In genomic region chr18:22566703-22567420, GRCh38 we compare ENCODE assay signal across 1 cellular context.
TF ChIP-seq lines count a peak whose summit lies in the region.

No MANE protein-coding gene starts in this region.

TF ChIP-seq in HCT116, 20 proteins besides CTCF, POLR2A, EP300 and RAD21 (continued from another document):
- TF ChIP-seq ZBTB33 (IDR thresholded peaks at IDR 0.05; ENCODE audit: extremely low read depth, insufficient replicate concordance, low read length) (no peak), SIN3A (IDR thresholded peaks at IDR 0.05; ENCODE audit: low read depth) (no peak), SP1 (IDR thresholded peaks at IDR 0.05; ENCODE audit: low read depth) (no peak), TCF7L2 (IDR thresholded peaks at IDR 0.05; ENCODE audit: borderline replicate concordance, extremely low read depth, insufficient read depth, insufficient read length) (no peak), POLR2AphosphoS5 (IDR thresholded peaks at IDR 0.05; ENCODE audit: low read depth, low read length) (no peak), CEBPB (IDR thresholded peaks at IDR 0.05; ENCODE audit: low read depth) (no peak), FOSL1 (IDR thresholded peaks at IDR 0.05; ENCODE audit: low read depth) (no peak), JUND (IDR thresholded peaks at IDR 0.05) (no peak)
- TF ChIP-seq, protein P1, sequence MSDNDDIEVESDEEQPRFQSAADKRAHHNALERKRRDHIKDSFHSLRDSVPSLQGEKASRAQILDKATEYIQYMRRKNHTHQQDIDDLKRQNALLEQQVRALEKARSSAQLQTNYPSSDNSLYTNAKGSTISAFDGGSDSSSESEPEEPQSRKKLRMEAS (IDR thresholded peaks at IDR 0.05): no peak
